ENCODE assay signal across 34 cellular contexts in genomic region chr6:13803581-13803980, GRCh38.
"Had no signal": no experiment of that assay in that cellular context is flagged by ENCODE, and none has a peak within 500 bp of the region (broad histone marks: within the 10 kb centered on the region; RNA-seq: fewer than 3 reads in every experiment).

No MANE protein-coding gene starts in this region.

- H3K27me3 Mint-ChIP-seq: activated CD4-positive, alpha-beta memory T cell treated with anti-CD3 and anti-CD28 coated beads for 36 hours; activated CD4-positive, alpha-beta T cell treated with anti-CD3 and anti-CD28 coated beads for 36 hours; activated CD4-positive, alpha-beta T cell treated with anti-CD3 and anti-CD28 coated beads, Interleukin-2, amount 10 ng/mL, durations not matched to agents 24 days and 14 days; activated CD8-positive, alpha-beta memory T cell treated with anti-CD3 and anti-CD28 coated beads, Interleukin-2, amount 10 ng/mL, durations not matched to agents 7 days and 5 days; activated naive CD4-positive, alpha-beta T cell treated with anti-CD3 and anti-CD28 coated beads, Interleukin-2, amount 10 ng/mL, durations not matched to agents 7 days and 5 days; activated naive CD8-positive, alpha-beta T cell treated with anti-CD3 and anti-CD28 coated beads, Interleukin-2, amount 10 ng/mL, durations not matched to agents 7 days and 5 days; central memory CD8-positive, alpha-beta T cell; dendritic cell treated with granulocyte-macrophage colony-stimulating factor and Interleukin-4, amounts not matched to agents 40 ng/mL and 50 ng/mL, for 4 days; T-cell had no signal

- H3K4me1 Mint-ChIP-seq: activated CD4-positive, alpha-beta T cell treated with anti-CD3 and anti-CD28 coated beads for 36 hours; activated CD4-positive, alpha-beta T cell treated with anti-CD3 and anti-CD28 coated beads, Interleukin-2, amount 10 ng/mL, durations not matched to agents 24 days and 14 days; activated CD8-positive, alpha-beta memory T cell treated with anti-CD3 and anti-CD28 coated beads, Interleukin-2, amount 10 ng/mL, durations not matched to agents 7 days and 5 days; activated naive CD8-positive, alpha-beta T cell treated with anti-CD3 and anti-CD28 coated beads, Interleukin-2, amount 10 ng/mL, durations not matched to agents 7 days and 5 days had no signal

- H3K27ac ChIP-seq: brain microvascular endothelial cell, coronary artery, dorsolateral prefrontal cortex, esophagus muscularis mucosa, gastroesophageal sphincter had no signal

- H3K9me3 ChIP-seq: esophagus muscularis mucosa, gastroesophageal sphincter had no signal

- H3K27ac Mint-ChIP-seq: activated CD4-positive, alpha-beta memory T cell treated with anti-CD3 and anti-CD28 coated beads for 36 hours; activated CD4-positive, alpha-beta T cell treated with anti-CD3 and anti-CD28 coated beads for 36 hours; activated CD4-positive, alpha-beta T cell treated with anti-CD3 and anti-CD28 coated beads, Interleukin-2, amount 10 ng/mL, durations not matched to agents 24 days and 14 days; activated CD8-positive, alpha-beta memory T cell treated with anti-CD3 and anti-CD28 coated beads, Interleukin-2, amount 10 ng/mL, durations not matched to agents 7 days and 5 days; activated CD8-positive, alpha-beta T cell treated with anti-CD3 and anti-CD28 coated beads, Interleukin-2, amount 10 ng/mL, durations not matched to agents 7 days and 5 days; activated naive CD4-positive, alpha-beta T cell treated with anti-CD3 and anti-CD28 coated beads, Interleukin-2, amount 10 ng/mL, durations not matched to agents 7 days and 5 days; activated naive CD8-positive, alpha-beta T cell treated with anti-CD3 and anti-CD28 coated beads, Interleukin-2, amount 10 ng/mL, durations not matched to agents 7 days and 5 days; activated T-helper 1 cell treated with anti-CD3 and anti-CD28 coated beads, Interleukin-12 subunit alpha, Interleukin-12 subunit beta, Interleukin-2, Interleukin-4 antibody, amounts not matched to agents 30 ng/mL and 10 ng/mL and 1 ng/mL, durations not matched to agents 14 hours and 24 hours and 36 hours; activated T-helper 2 cell treated with anti-CD3 and anti-CD28 coated beads, Interferon-gamma antibody, Interleukin-2, Interleukin-4, amounts not matched to agents 10 μg/mL and 5 μg/mL and 100 μg/mL, durations not matched to agents 14 hours and 24 hours and 36 hours; dendritic cell treated with granulocyte-macrophage colony-stimulating factor and Interleukin-4, amounts not matched to agents 40 ng/mL and 50 ng/mL, for 4 days; endodermal cell; T-cell; T-helper 1 cell treated with Interleukin-12 subunit alpha and Interleukin-12 subunit beta and Interleukin-4 antibody, amounts not matched to agents 30 μg/mL and 1 μg/mL, for 36 hours had no signal

- H3K4me3 ChIP-seq: coronary artery, dorsolateral prefrontal cortex, esophagus muscularis mucosa, gastroesophageal sphincter had no signal

- DNase-seq: activated CD4-positive, alpha-beta memory T cell treated with anti-CD3 and anti-CD28 coated beads for 36 hours; activated CD4-positive, alpha-beta T cell treated with anti-CD3 and anti-CD28 coated beads for 36 hours; activated CD4-positive, alpha-beta T cell treated with anti-CD3 and anti-CD28 coated beads, Interleukin-2, amount 10 ng/mL, durations not matched to agents 24 days and 14 days; activated CD4-positive, CD25-positive, alpha-beta regulatory T cell; activated CD4-positive, CD25-positive, alpha-beta regulatory T cell treated with anti-CD3 and anti-CD28 coated beads, Interleukin-2, amount 50 U/mL, for 72 hours; activated CD8-positive, alpha-beta memory T cell treated with anti-CD3 and anti-CD28 coated beads, Interleukin-2, amount 10 ng/mL, durations not matched to agents 7 days and 5 days; activated CD8-positive, alpha-beta memory T cell treated with anti-CD3 and anti-CD28 coated beads, Interleukin-2, amount 50 U/mL, for 4 hours; activated CD8-positive, alpha-beta T cell treated with anti-CD3 and anti-CD28 coated beads, Interleukin-2, amount 10 ng/mL, durations not matched to agents 7 days and 5 days; activated effector memory CD4-positive, alpha-beta T cell treated with anti-CD3 and anti-CD28 coated beads, Interleukin-2, amount 50 U/mL, for 16 hours; activated naive CD4-positive, alpha-beta T cell treated with anti-CD3 and anti-CD28 coated beads, Interleukin-2, amount 10 ng/mL, durations not matched to agents 7 days and 5 days; activated naive CD8-positive, alpha-beta T cell treated with anti-CD3 and anti-CD28 coated beads, Interleukin-2, amount 10 ng/mL, durations not matched to agents 7 days and 5 days; activated T-cell treated with anti-CD3 and anti-CD28 coated beads, Interleukin-2, amount 50 U/mL, for 1 hour; activated T-cell treated with anti-CD3 and anti-CD28 coated beads, Interleukin-2, amount 50 U/mL, for 48 hours; amniotic stem cell; anterior cingulate cortex; brain microvascular endothelial cell; dorsolateral prefrontal cortex; effector memory CD4-positive, alpha-beta T cell; endodermal cell; erythroblast; foreskin melanocyte; head of caudate nucleus; SW 1271; T-cell; T1000 had no signal

- H3K27me3 ChIP-seq: brain microvascular endothelial cell, dorsolateral prefrontal cortex, esophagus muscularis mucosa, gastroesophageal sphincter had no signal

- H3K9me3 Mint-ChIP-seq: activated CD4-positive, alpha-beta memory T cell treated with anti-CD3 and anti-CD28 coated beads for 36 hours; activated CD4-positive, alpha-beta T cell treated with anti-CD3 and anti-CD28 coated beads, Interleukin-2, amount 10 ng/mL, durations not matched to agents 24 days and 14 days; activated naive CD4-positive, alpha-beta T cell treated with anti-CD3 and anti-CD28 coated beads, Interleukin-2, amount 10 ng/mL, durations not matched to agents 7 days and 5 days; activated naive CD4-positive, alpha-beta T cell treated with anti-CD3 and anti-CD28 coated beads, Interleukin-2, amount 50 U/mL, for 72 hours; activated naive CD8-positive, alpha-beta T cell treated with anti-CD3 and anti-CD28 coated beads, Interleukin-2, amount 10 ng/mL, durations not matched to agents 7 days and 5 days; activated T-helper 1 cell treated with anti-CD3 and anti-CD28 coated beads, Interleukin-12 subunit alpha, Interleukin-12 subunit beta, Interleukin-2, Interleukin-4 antibody, amounts not matched to agents 30 ng/mL and 10 ng/mL and 1 ng/mL, durations not matched to agents 14 hours and 24 hours and 36 hours; activated T-helper 2 cell treated with anti-CD3 and anti-CD28 coated beads, Interferon-gamma antibody, Interleukin-2, Interleukin-4, amounts not matched to agents 10 μg/mL and 5 μg/mL and 100 μg/mL, durations not matched to agents 14 hours and 24 hours and 36 hours; central memory CD8-positive, alpha-beta T cell; dendritic cell treated with granulocyte-macrophage colony-stimulating factor and Interleukin-4, amounts not matched to agents 40 ng/mL and 50 ng/mL, for 4 days; endodermal cell; T-cell; T-helper 1 cell treated with Interleukin-12 subunit alpha and Interleukin-12 subunit beta and Interleukin-4 antibody, amounts not matched to agents 30 μg/mL and 1 μg/mL, for 36 hours had no signal

- H3K4me3 Mint-ChIP-seq: activated CD4-positive, alpha-beta memory T cell treated with anti-CD3 and anti-CD28 coated beads for 36 hours; activated CD4-positive, alpha-beta T cell treated with anti-CD3 and anti-CD28 coated beads for 36 hours; activated CD4-positive, alpha-beta T cell treated with anti-CD3 and anti-CD28 coated beads, Interleukin-2, amount 10 ng/mL, durations not matched to agents 24 days and 14 days; activated CD8-positive, alpha-beta memory T cell treated with anti-CD3 and anti-CD28 coated beads, Interleukin-2, amount 10 ng/mL, durations not matched to agents 7 days and 5 days; activated CD8-positive, alpha-beta T cell treated with anti-CD3 and anti-CD28 coated beads, Interleukin-2, amount 10 ng/mL, durations not matched to agents 7 days and 5 days; activated naive CD4-positive, alpha-beta T cell treated with anti-CD3 and anti-CD28 coated beads, Interleukin-2, amount 10 ng/mL, durations not matched to agents 7 days and 5 days; activated naive CD8-positive, alpha-beta T cell treated with anti-CD3 and anti-CD28 coated beads, Interleukin-2, amount 10 ng/mL, durations not matched to agents 7 days and 5 days; activated T-helper 1 cell treated with anti-CD3 and anti-CD28 coated beads, Interleukin-12 subunit alpha, Interleukin-12 subunit beta, Interleukin-2, Interleukin-4 antibody, amounts not matched to agents 30 ng/mL and 10 ng/mL and 1 ng/mL, durations not matched to agents 14 hours and 24 hours and 36 hours; central memory CD8-positive, alpha-beta T cell; dendritic cell treated with granulocyte-macrophage colony-stimulating factor and Interleukin-4, amounts not matched to agents 40 ng/mL and 50 ng/mL, for 4 days; endodermal cell; T-cell; T-helper 1 cell treated with Interleukin-12 subunit alpha and Interleukin-12 subunit beta and Interleukin-4 antibody, amounts not matched to agents 30 μg/mL and 1 μg/mL, for 36 hours had no signal

- H3K4me1 ChIP-seq: esophagus muscularis mucosa, gastroesophageal sphincter had no signal
